Comparison of ENCODE assay signal across 1 cellular context in genomic region chr19:53824134-53824611, GRCh38.
TF ChIP-seq lines count a peak whose summit lies in the region.

A gene with protein sequence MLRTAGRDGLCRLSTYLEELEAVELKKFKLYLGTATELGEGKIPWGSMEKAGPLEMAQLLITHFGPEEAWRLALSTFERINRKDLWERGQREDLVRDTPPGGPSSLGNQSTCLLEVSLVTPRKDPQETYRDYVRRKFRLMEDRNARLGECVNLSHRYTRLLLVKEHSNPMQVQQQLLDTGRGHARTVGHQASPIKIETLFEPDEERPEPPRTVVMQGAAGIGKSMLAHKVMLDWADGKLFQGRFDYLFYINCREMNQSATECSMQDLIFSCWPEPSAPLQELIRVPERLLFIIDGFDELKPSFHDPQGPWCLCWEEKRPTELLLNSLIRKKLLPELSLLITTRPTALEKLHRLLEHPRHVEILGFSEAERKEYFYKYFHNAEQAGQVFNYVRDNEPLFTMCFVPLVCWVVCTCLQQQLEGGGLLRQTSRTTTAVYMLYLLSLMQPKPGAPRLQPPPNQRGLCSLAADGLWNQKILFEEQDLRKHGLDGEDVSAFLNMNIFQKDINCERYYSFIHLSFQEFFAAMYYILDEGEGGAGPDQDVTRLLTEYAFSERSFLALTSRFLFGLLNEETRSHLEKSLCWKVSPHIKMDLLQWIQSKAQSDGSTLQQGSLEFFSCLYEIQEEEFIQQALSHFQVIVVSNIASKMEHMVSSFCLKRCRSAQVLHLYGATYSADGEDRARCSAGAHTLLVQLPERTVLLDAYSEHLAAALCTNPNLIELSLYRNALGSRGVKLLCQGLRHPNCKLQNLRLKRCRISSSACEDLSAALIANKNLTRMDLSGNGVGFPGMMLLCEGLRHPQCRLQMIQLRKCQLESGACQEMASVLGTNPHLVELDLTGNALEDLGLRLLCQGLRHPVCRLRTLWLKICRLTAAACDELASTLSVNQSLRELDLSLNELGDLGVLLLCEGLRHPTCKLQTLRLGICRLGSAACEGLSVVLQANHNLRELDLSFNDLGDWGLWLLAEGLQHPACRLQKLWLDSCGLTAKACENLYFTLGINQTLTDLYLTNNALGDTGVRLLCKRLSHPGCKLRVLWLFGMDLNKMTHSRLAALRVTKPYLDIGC (minus strand): TSS chr19:53824314. CDS start chr19:53824174, 140 bp downstream.

TF ChIP-seq in K562, 482 proteins besides CTCF, POLR2A, EP300 and RAD21 (continued from another document and continues in another):
- TF ChIP-seq CTCFL (IDR thresholded peaks at IDR 0.05; ENCODE audit: borderline replicate concordance, insufficient read depth, low read depth, low read length, poor library complexity, severe bottlenecking) (no peak), SRF (CRISPR knock-in tag; IDR thresholded peaks at IDR 0.05) (no peak), KLF13 (tag; IDR thresholded peaks at IDR 0.05; ENCODE audit: borderline replicate concordance, low read depth) (no peak), FOXJ3 (CRISPR knock-in tag; IDR thresholded peaks at IDR 0.05) (no peak), ZFP30 (CRISPR knock-in tag; IDR thresholded peaks at IDR 0.05; ENCODE audit: borderline replicate concordance) (no peak), SPI1 (IDR thresholded peaks at IDR 0.05; ENCODE audit: borderline replicate concordance, low read depth, low read length) (peak; percentile 44; the same call in 1 of the 2 replicates), RBM17 (IDR thresholded peaks at IDR 0.05; ENCODE audit: borderline replicate concordance, low read depth, low read length) (no peak), EZH2 (IDR thresholded peaks at IDR 0.05; ENCODE audit: borderline replicate concordance, low read depth, low read length) (no peak), TGIF2 (CRISPR knock-in tag; IDR thresholded peaks at IDR 0.05) (no peak), RBM15 (IDR thresholded peaks at IDR 0.05; ENCODE audit: insufficient read depth, low read length) (no peak), FIP1L1 (IDR thresholded peaks at IDR 0.05; ENCODE audit: low read depth, low read length, poor library complexity, severe bottlenecking) (no peak), NONO (IDR thresholded peaks at IDR 0.05; ENCODE audit: low read depth in 2 of 2, low read length in 1 of 2) (no peak), NCOA1 (IDR thresholded peaks at IDR 0.05; ENCODE audit: low read depth) (no peak), ZNF347 (CRISPR knock-in tag; IDR thresholded peaks at IDR 0.05; ENCODE audit: low read depth) (no peak), FOXA1 (IDR thresholded peaks at IDR 0.05; ENCODE audit: borderline replicate concordance) (no peak), MEF2D (tag; conservative IDR thresholded peaks at IDR 0.05; ENCODE audit: low read depth) (no peak), NR2C1 (IDR thresholded peaks at IDR 0.05) (no peak), NR2C1 (tag; IDR thresholded peaks at IDR 0.05) (no peak), KHSRP (IDR thresholded peaks at IDR 0.05) (no peak), ZNF384 (IDR thresholded peaks at IDR 0.05; ENCODE audit: low read depth, low read length) (no peak), TBP (optimal IDR thresholded peaks at IDR 0.05; ENCODE audit: low read depth, low read length) (no peak), PHF21A (IDR thresholded peaks at IDR 0.05; ENCODE audit: borderline replicate concordance, low read depth) (no peak), ZSCAN29 (IDR thresholded peaks at IDR 0.05) (no peak), ZNF408 (CRISPR knock-in tag; IDR thresholded peaks at IDR 0.05; ENCODE audit: low read depth) (no peak), CEBPB (tag; IDR thresholded peaks at IDR 0.05) (peak; percentile 55), HNRNPK (IDR thresholded peaks at IDR 0.05; ENCODE audit: low read depth, low read length, poor library complexity, severe bottlenecking) (no peak), WHSC1 (IDR thresholded peaks at IDR 0.05; ENCODE audit: low read length) (no peak), CHD1 (IDR thresholded peaks at IDR 0.05; ENCODE audit: low read length) (no peak), EHMT2 (IDR thresholded peaks at IDR 0.05) (no peak)
- TF ChIP-seq, protein P1, sequence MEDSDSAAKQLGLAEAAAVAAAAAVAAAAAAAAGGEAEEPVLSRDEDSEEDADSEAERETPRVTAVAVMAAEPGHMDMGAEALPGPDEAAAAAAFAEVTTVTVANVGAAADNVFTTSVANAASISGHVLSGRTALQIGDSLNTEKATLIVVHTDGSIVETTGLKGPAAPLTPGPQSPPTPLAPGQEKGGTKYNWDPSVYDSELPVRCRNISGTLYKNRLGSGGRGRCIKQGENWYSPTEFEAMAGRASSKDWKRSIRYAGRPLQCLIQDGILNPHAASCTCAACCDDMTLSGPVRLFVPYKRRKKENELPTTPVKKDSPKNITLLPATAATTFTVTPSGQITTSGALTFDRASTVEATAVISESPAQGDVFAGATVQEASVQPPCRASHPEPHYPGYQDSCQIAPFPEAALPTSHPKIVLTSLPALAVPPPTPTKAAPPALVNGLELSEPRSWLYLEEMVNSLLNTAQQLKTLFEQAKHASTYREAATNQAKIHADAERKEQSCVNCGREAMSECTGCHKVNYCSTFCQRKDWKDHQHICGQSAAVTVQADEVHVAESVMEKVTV (CRISPR knock-in tag; IDR thresholded peaks at IDR 0.05), result no peak
- TF ChIP-seq, protein P2, sequence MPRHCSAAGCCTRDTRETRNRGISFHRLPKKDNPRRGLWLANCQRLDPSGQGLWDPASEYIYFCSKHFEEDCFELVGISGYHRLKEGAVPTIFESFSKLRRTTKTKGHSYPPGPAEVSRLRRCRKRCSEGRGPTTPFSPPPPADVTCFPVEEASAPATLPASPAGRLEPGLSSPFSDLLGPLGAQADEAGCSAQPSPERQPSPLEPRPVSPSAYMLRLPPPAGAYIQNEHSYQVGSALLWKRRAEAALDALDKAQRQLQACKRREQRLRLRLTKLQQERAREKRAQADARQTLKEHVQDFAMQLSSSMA (CRISPR knock-in tag; IDR thresholded peaks at IDR 0.05), result no peak
- TF ChIP-seq, protein P3, sequence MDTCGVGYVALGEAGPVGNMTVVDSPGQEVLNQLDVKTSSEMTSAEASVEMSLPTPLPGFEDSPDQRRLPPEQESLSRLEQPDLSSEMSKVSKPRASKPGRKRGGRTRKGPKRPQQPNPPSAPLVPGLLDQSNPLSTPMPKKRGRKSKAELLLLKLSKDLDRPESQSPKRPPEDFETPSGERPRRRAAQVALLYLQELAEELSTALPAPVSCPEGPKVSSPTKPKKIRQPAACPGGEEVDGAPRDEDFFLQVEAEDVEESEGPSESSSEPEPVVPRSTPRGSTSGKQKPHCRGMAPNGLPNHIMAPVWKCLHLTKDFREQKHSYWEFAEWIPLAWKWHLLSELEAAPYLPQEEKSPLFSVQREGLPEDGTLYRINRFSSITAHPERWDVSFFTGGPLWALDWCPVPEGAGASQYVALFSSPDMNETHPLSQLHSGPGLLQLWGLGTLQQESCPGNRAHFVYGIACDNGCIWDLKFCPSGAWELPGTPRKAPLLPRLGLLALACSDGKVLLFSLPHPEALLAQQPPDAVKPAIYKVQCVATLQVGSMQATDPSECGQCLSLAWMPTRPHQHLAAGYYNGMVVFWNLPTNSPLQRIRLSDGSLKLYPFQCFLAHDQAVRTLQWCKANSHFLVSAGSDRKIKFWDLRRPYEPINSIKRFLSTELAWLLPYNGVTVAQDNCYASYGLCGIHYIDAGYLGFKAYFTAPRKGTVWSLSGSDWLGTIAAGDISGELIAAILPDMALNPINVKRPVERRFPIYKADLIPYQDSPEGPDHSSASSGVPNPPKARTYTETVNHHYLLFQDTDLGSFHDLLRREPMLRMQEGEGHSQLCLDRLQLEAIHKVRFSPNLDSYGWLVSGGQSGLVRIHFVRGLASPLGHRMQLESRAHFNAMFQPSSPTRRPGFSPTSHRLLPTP (IDR thresholded peaks at IDR 0.05; ENCODE audit: borderline replicate concordance, extremely low read depth, insufficient read length), result no peak
- TF ChIP-seq, protein P4, sequence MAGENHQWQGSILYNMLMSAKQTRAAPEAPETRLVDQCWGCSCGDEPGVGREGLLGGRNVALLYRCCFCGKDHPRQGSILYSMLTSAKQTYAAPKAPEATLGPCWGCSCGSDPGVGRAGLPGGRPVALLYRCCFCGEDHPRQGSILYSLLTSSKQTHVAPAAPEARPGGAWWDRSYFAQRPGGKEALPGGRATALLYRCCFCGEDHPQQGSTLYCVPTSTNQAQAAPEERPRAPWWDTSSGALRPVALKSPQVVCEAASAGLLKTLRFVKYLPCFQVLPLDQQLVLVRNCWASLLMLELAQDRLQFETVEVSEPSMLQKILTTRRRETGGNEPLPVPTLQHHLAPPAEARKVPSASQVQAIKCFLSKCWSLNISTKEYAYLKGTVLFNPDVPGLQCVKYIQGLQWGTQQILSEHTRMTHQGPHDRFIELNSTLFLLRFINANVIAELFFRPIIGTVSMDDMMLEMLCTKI (IDR thresholded peaks at IDR 0.05; ENCODE audit: partially characterized antibody), result no peak
- TF ChIP-seq, protein P5, sequence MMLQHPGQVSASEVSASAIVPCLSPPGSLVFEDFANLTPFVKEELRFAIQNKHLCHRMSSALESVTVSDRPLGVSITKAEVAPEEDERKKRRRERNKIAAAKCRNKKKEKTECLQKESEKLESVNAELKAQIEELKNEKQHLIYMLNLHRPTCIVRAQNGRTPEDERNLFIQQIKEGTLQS (IDR thresholded peaks at IDR 0.05), result peak; percentile 71
- TF ChIP-seq, protein P5 (CRISPR knock-in tag; conservative IDR thresholded peaks at IDR 0.05), result no peak
- TF ChIP-seq, protein P6, sequence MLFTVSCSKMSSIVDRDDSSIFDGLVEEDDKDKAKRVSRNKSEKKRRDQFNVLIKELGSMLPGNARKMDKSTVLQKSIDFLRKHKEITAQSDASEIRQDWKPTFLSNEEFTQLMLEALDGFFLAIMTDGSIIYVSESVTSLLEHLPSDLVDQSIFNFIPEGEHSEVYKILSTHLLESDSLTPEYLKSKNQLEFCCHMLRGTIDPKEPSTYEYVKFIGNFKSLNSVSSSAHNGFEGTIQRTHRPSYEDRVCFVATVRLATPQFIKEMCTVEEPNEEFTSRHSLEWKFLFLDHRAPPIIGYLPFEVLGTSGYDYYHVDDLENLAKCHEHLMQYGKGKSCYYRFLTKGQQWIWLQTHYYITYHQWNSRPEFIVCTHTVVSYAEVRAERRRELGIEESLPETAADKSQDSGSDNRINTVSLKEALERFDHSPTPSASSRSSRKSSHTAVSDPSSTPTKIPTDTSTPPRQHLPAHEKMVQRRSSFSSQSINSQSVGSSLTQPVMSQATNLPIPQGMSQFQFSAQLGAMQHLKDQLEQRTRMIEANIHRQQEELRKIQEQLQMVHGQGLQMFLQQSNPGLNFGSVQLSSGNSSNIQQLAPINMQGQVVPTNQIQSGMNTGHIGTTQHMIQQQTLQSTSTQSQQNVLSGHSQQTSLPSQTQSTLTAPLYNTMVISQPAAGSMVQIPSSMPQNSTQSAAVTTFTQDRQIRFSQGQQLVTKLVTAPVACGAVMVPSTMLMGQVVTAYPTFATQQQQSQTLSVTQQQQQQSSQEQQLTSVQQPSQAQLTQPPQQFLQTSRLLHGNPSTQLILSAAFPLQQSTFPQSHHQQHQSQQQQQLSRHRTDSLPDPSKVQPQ (CRISPR knock-in tag; IDR thresholded peaks at IDR 0.05; ENCODE audit: borderline replicate concordance), result no peak
- TF ChIP-seq, protein P7, sequence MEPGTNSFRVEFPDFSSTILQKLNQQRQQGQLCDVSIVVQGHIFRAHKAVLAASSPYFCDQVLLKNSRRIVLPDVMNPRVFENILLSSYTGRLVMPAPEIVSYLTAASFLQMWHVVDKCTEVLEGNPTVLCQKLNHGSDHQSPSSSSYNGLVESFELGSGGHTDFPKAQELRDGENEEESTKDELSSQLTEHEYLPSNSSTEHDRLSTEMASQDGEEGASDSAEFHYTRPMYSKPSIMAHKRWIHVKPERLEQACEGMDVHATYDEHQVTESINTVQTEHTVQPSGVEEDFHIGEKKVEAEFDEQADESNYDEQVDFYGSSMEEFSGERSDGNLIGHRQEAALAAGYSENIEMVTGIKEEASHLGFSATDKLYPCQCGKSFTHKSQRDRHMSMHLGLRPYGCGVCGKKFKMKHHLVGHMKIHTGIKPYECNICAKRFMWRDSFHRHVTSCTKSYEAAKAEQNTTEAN (CRISPR knock-in tag; IDR thresholded peaks at IDR 0.05), result no peak
- TF ChIP-seq, protein P8, sequence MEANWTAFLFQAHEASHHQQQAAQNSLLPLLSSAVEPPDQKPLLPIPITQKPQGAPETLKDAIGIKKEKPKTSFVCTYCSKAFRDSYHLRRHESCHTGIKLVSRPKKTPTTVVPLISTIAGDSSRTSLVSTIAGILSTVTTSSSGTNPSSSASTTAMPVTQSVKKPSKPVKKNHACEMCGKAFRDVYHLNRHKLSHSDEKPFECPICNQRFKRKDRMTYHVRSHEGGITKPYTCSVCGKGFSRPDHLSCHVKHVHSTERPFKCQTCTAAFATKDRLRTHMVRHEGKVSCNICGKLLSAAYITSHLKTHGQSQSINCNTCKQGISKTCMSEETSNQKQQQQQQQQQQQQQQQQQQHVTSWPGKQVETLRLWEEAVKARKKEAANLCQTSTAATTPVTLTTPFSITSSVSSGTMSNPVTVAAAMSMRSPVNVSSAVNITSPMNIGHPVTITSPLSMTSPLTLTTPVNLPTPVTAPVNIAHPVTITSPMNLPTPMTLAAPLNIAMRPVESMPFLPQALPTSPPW (CRISPR knock-in tag; IDR thresholded peaks at IDR 0.05), result peak; percentile 38; the same call in 1 of the 2 replicates
- TF ChIP-seq, protein P9, sequence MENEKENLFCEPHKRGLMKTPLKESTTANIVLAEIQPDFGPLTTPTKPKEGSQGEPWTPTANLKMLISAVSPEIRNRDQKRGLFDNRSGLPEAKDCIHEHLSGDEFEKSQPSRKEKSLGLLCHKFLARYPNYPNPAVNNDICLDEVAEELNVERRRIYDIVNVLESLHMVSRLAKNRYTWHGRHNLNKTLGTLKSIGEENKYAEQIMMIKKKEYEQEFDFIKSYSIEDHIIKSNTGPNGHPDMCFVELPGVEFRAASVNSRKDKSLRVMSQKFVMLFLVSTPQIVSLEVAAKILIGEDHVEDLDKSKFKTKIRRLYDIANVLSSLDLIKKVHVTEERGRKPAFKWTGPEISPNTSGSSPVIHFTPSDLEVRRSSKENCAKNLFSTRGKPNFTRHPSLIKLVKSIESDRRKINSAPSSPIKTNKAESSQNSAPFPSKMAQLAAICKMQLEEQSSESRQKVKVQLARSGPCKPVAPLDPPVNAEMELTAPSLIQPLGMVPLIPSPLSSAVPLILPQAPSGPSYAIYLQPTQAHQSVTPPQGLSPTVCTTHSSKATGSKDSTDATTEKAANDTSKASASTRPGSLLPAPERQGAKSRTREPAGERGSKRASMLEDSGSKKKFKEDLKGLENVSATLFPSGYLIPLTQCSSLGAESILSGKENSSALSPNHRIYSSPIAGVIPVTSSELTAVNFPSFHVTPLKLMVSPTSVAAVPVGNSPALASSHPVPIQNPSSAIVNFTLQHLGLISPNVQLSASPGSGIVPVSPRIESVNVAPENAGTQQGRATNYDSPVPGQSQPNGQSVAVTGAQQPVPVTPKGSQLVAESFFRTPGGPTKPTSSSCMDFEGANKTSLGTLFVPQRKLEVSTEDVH (IDR thresholded peaks at IDR 0.05; ENCODE audit: low read depth, partially characterized antibody), result no peak
